17 cellular contexts compared by ENCODE assay signal in the genomic region with DNA sequence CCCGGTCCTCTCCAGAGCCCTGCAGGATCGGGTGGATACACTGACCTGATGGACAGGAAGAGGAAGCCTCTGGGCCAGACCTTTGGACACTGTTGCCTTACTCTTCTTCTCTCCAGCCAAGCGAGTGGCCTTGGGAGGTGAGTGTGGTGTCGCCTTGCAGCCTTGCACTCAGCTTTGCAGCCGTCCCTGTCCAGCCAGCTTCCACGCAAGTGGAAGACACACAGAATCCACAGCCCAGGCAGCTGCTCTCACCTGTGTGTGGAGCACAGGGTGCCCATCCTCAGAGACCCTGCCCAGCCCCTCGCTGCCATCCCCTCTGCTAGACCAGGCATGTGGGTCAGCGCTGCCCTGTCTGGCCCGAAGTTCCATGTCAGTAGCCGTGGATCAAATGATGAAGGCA.
"Had no signal": no experiment of that assay in that cellular context is flagged by ENCODE, and none has a peak within 500 bp of the region (broad histone marks: within the 10 kb centered on the region; RNA-seq: fewer than 3 reads in every experiment).

No MANE protein-coding gene starts in this region.

- DNase-seq: effector memory CD4-positive, alpha-beta T cell; gastrocnemius medialis; glutamatergic neuron; left colon; mammary epithelial cell; natural killer cell; nucleus accumbens; small intestine; stimulated activated CD4-positive, alpha-beta T cell treated with anti-CD3 and anti-CD28 coated beads, Interleukin-2, amount 100 ng/mL, for 48 hours had no signal

- H3K36me3 ChIP-seq: cardiac muscle cell, gastrocnemius medialis had no signal

- H2AFZ ChIP-seq: parathyroid adenoma had no signal

- H3K27ac ChIP-seq: cardiac muscle cell, epithelial cell of prostate, esophagus muscularis mucosa, gastrocnemius medialis, parathyroid adenoma, tibial artery had no signal

- H3K27me3 Mint-ChIP-seq: stimulated activated naive CD8-positive, alpha-beta T cell treated with anti-CD3 and anti-CD28 coated beads, Interleukin-15, Interleukin-2, amounts not matched to agents 100 ng/mL and 50 ng/mL, for 24 hours had no signal

- H3K4me1 Mint-ChIP-seq: mesothelial cell of epicardium, natural killer cell had no signal

- H3K27ac Mint-ChIP-seq: mesothelial cell of epicardium; natural killer cell; stimulated activated naive CD8-positive, alpha-beta T cell treated with anti-CD3 and anti-CD28 coated beads, Interleukin-15, Interleukin-2, amounts not matched to agents 100 ng/mL and 50 ng/mL, for 24 hours had no signal

- H3K27me3 ChIP-seq: cardiac muscle cell, esophagus muscularis mucosa, gastrocnemius medialis, tibial artery had no signal

- H3K4me3 ChIP-seq: cardiac muscle cell, esophagus muscularis mucosa, gastrocnemius medialis, tibial artery had no signal

- H3K9me3 ChIP-seq: gastrocnemius medialis had no signal

- H3K4me1 ChIP-seq: esophagus muscularis mucosa, gastrocnemius medialis, parathyroid adenoma, tibial artery had no signal

- H3K9ac ChIP-seq: parathyroid adenoma had no signal

- H3K4me3 Mint-ChIP-seq: mesothelial cell of epicardium; natural killer cell; neural crest cell; stimulated activated naive CD8-positive, alpha-beta T cell treated with anti-CD3 and anti-CD28 coated beads, Interleukin-15, Interleukin-2, amounts not matched to agents 100 ng/mL and 50 ng/mL, for 24 hours had no signal

- ATAC-seq: gastrocnemius medialis, left colon, natural killer cell had no signal
